In genomic region chr10:110410329-110411046, GRCh38 we compare ENCODE assay signal across 8 cellular contexts.
DNase-seq lines count a peak whose midpoint lies in the region; ATAC-seq and TF ChIP-seq lines count a peak whose summit lies in the region.

No MANE protein-coding gene starts in this region.

- no peak for ATAC-seq in activated CD8-positive, alpha-beta memory T cell treated with anti-CD3 and anti-CD28 coated beads, Interleukin-2, amount 10 ng/mL, durations not matched to agents 7 days and 5 days

- no peak for TF ChIP-seq CTCF in AG10803 (conservative IDR thresholded peaks at IDR 0.05; ENCODE audit: low read length)
- no peak for TF ChIP-seq CTCF in chondrocyte (IDR thresholded peaks at IDR 0.05)

- H3K4me3 Mint-ChIP-seq in chondrocyte (ENCODE audit: unreplicated experiment) = no peak overlapping the region
- H3K4me3 Mint-ChIP-seq in activated CD8-positive, alpha-beta memory T cell treated with anti-CD3 and anti-CD28 coated beads, Interleukin-2, amount 10 ng/mL, durations not matched to agents 7 days and 5 days = no peak overlapping the region
- H3K4me3 Mint-ChIP-seq in activated T-helper 2 cell treated with anti-CD3 and anti-CD28 coated beads, Interferon-gamma antibody, Interleukin-2, Interleukin-4, amounts not matched to agents 10 μg/mL and 5 μg/mL and 100 μg/mL, durations not matched to agents 14 hours and 24 hours and 36 hours (ENCODE audit: low read depth) = no peak overlapping the region

- H3K9me3 Mint-ChIP-seq in chondrocyte (ENCODE audit: low read depth) = no peaks in the 10 kb centered on the region
- H3K9me3 Mint-ChIP-seq in activated CD8-positive, alpha-beta memory T cell treated with anti-CD3 and anti-CD28 coated beads, Interleukin-2, amount 10 ng/mL, durations not matched to agents 7 days and 5 days (ENCODE audit: low read depth) = no peaks in the 10 kb centered on the region
- H3K9me3 Mint-ChIP-seq in activated T-helper 2 cell treated with anti-CD3 and anti-CD28 coated beads, Interferon-gamma antibody, Interleukin-2, Interleukin-4, amounts not matched to agents 10 μg/mL and 5 μg/mL and 100 μg/mL, durations not matched to agents 14 hours and 24 hours and 36 hours = no peaks in the 10 kb centered on the region

- H3K4me1 Mint-ChIP-seq in chondrocyte (ENCODE audit: low read depth) = peaks cover 78% of the 10 kb centered on the region
- peaks cover 54% of the 10 kb centered on the region for H3K4me1 Mint-ChIP-seq in activated CD8-positive, alpha-beta memory T cell treated with anti-CD3 and anti-CD28 coated beads, Interleukin-2, amount 10 ng/mL, durations not matched to agents 7 days and 5 days
- H3K4me1 Mint-ChIP-seq in activated T-helper 2 cell treated with anti-CD3 and anti-CD28 coated beads, Interferon-gamma antibody, Interleukin-2, Interleukin-4, amounts not matched to agents 10 μg/mL and 5 μg/mL and 100 μg/mL, durations not matched to agents 14 hours and 24 hours and 36 hours (ENCODE audit: low read depth) = peaks cover 69% of the 10 kb centered on the region

- TF ChIP-seq EP300 in Ishikawa (IDR thresholded peaks at IDR 0.05; ENCODE audit: borderline replicate concordance) = peak; percentile 98

- CTCF ChIA-PET in activated CD8-positive, alpha-beta memory T cell treated with anti-CD3 and anti-CD28 coated beads, Interleukin-2, amount 10 ng/mL, durations not matched to agents 7 days and 5 days (lab: Charles Lee) = interaction anchor here (1.5 to 2.6 kb wide), 2 partner anchors 16 to 37 kb away, joined by 3 to 7 read pairs; no protein-coding TSS in a partner anchor

- peak; percentile 98 for DNase-seq in AG10803 (ENCODE audit: low read depth)
- DNase-seq in chondrocyte (ENCODE audit: low spot score) = no peak
- peak; percentile 87 for DNase-seq in mucosa of gallbladder (ENCODE audit: low spot score)
- DNase-seq in activated CD8-positive, alpha-beta memory T cell treated with anti-CD3 and anti-CD28 coated beads, Interleukin-2, amount 10 ng/mL, durations not matched to agents 7 days and 5 days = no peak
- DNase-seq in activated T-helper 2 cell treated with anti-CD3 and anti-CD28 coated beads, Interferon-gamma antibody, Interleukin-2, Interleukin-4, amounts not matched to agents 10 μg/mL and 5 μg/mL and 100 μg/mL, durations not matched to agents 14 hours and 24 hours and 36 hours (ENCODE audit: low spot score) = no peak
- DNase-seq in stimulated activated CD4-positive, alpha-beta T cell treated with anti-CD3 and anti-CD28 coated beads, Interleukin-15, amount 100 ng/mL, for 24 hours = no peak
- no peak for DNase-seq in activated naive CD4-positive, alpha-beta T cell treated with anti-CD3 and anti-CD28 coated beads, Interleukin-2, amount 50 U/mL, for 16 hours

- peak; percentile 39; the same call in 1 of the 2 replicates for TF ChIP-seq RAD21 in Ishikawa (IDR thresholded peaks at IDR 0.05; ENCODE audit: low read depth)

- H3K36me3 Mint-ChIP-seq in chondrocyte (ENCODE audit: low read depth) = no peaks in the 10 kb centered on the region
- H3K36me3 Mint-ChIP-seq in activated CD8-positive, alpha-beta memory T cell treated with anti-CD3 and anti-CD28 coated beads, Interleukin-2, amount 10 ng/mL, durations not matched to agents 7 days and 5 days = peaks cover 2% of the 10 kb centered on the region
- no peaks in the 10 kb centered on the region for H3K36me3 Mint-ChIP-seq in activated T-helper 2 cell treated with anti-CD3 and anti-CD28 coated beads, Interferon-gamma antibody, Interleukin-2, Interleukin-4, amounts not matched to agents 10 μg/mL and 5 μg/mL and 100 μg/mL, durations not matched to agents 14 hours and 24 hours and 36 hours (ENCODE audit: low read depth)

- peaks cover 2% of the 10 kb centered on the region for H3K27me3 Mint-ChIP-seq in chondrocyte (ENCODE audit: low read depth)
- no peaks in the 10 kb centered on the region for H3K27me3 Mint-ChIP-seq in activated CD8-positive, alpha-beta memory T cell treated with anti-CD3 and anti-CD28 coated beads, Interleukin-2, amount 10 ng/mL, durations not matched to agents 7 days and 5 days
- H3K27me3 Mint-ChIP-seq in activated T-helper 2 cell treated with anti-CD3 and anti-CD28 coated beads, Interferon-gamma antibody, Interleukin-2, Interleukin-4, amounts not matched to agents 10 μg/mL and 5 μg/mL and 100 μg/mL, durations not matched to agents 14 hours and 24 hours and 36 hours (ENCODE audit: low read depth) = no peaks in the 10 kb centered on the region

- intact Hi-C loops in activated T-helper 2 cell treated with anti-CD3 and anti-CD28 coated beads, Interferon-gamma antibody, Interleukin-2, Interleukin-4, amounts not matched to agents 10 μg/mL and 5 μg/mL and 100 μg/mL, durations not matched to agents 14 hours and 24 hours and 36 hours (cut with micrococcal nuclease) = loop anchor here (10.0 kb wide), 1 partner anchor 454 kb away; no protein-coding TSS in a partner anchor

- no peak overlapping the region; the same call in 1 of the 2 replicates for H3K4me3 ChIP-seq in AG10803 (ENCODE audit: low read length)

- peak overlapping the region; percentile 96 for H3K27ac Mint-ChIP-seq in chondrocyte (ENCODE audit: unreplicated experiment)
- no peak overlapping the region for H3K27ac Mint-ChIP-seq in activated CD8-positive, alpha-beta memory T cell treated with anti-CD3 and anti-CD28 coated beads, Interleukin-2, amount 10 ng/mL, durations not matched to agents 7 days and 5 days
- no peak overlapping the region for H3K27ac Mint-ChIP-seq in activated T-helper 2 cell treated with anti-CD3 and anti-CD28 coated beads, Interferon-gamma antibody, Interleukin-2, Interleukin-4, amounts not matched to agents 10 μg/mL and 5 μg/mL and 100 μg/mL, durations not matched to agents 14 hours and 24 hours and 36 hours

TF ChIP-seq in Ishikawa, 13 proteins besides CTCF, POLR2A, EP300 and RAD21:
- TF ChIP-seq FOXM1 (IDR thresholded peaks at IDR 0.05; ENCODE audit: borderline replicate concordance, low read depth) (peak; percentile 94), REST (IDR thresholded peaks at IDR 0.05; ENCODE audit: low read depth) (no peak), USF1 (IDR thresholded peaks at IDR 0.05) (peak; percentile 55), NFIC (IDR thresholded peaks at IDR 0.05) (peak; percentile 100), MAX (IDR thresholded peaks at IDR 0.05) (peak; percentile 68), TEAD4 (IDR thresholded peaks at IDR 0.05) (peak; percentile 97), EGR1 (IDR thresholded peaks at IDR 0.05) (peak; percentile 33; the same call in 1 of the 2 replicates), ZBTB7A (IDR thresholded peaks at IDR 0.05; ENCODE audit: low read depth) (peak; percentile 91; the same call in 1 of the 2 replicates), TAF1 (IDR thresholded peaks at IDR 0.05; ENCODE audit: low read depth) (no peak), TCF12 (IDR thresholded peaks at IDR 0.05; ENCODE audit: low read depth) (peak; percentile 97), CREB1 (IDR thresholded peaks at IDR 0.05; ENCODE audit: low read depth) (no peak), CEBPB (IDR thresholded peaks at IDR 0.05) (peak; percentile 73), YY1 (IDR thresholded peaks at IDR 0.05; ENCODE audit: low read depth) (0 out of 2 replicates have a peak, but pooled peaks have one; percentile 33)

Comparison
In these comparisons a context has a peak if more than half of its experiments do, and no peak if none do; other contexts are left out.
1. DNase-seq: peak in AG10803 (single experiment) and mucosa of gallbladder (single experiment); none in chondrocyte (single experiment), activated CD8-positive, alpha-beta memory T cell treated with anti-CD3 and anti-CD28 coated beads, Interleukin-2, amount 10 ng/mL, durations not matched to agents 7 days and 5 days (single experiment), activated T-helper 2 cell treated with anti-CD3 and anti-CD28 coated beads, Interferon-gamma antibody, Interleukin-2, Interleukin-4, amounts not matched to agents 10 μg/mL and 5 μg/mL and 100 μg/mL, durations not matched to agents 14 hours and 24 hours and 36 hours (single experiment), stimulated activated CD4-positive, alpha-beta T cell treated with anti-CD3 and anti-CD28 coated beads, Interleukin-15, amount 100 ng/mL, for 24 hours (single experiment) and activated naive CD4-positive, alpha-beta T cell treated with anti-CD3 and anti-CD28 coated beads, Interleukin-2, amount 50 U/mL, for 16 hours (single experiment).